39 cellular contexts compared by ENCODE assay signal in genomic region chr13:65026505-65026904, GRCh38.
"Had no signal": no experiment of that assay in that cellular context is flagged by ENCODE, and none has a peak within 500 bp of the region (broad histone marks: within the 10 kb centered on the region; RNA-seq: fewer than 3 reads in every experiment).

No MANE protein-coding gene starts in this region.

- H3K27me3 ChIP-seq: adrenal gland, ascending aorta, body of pancreas, brain microvascular endothelial cell, breast epithelium, cardiac muscle cell had no signal

- H3K27me3 Mint-ChIP-seq: activated naive CD4-positive, alpha-beta T cell treated with anti-CD3 and anti-CD28 coated beads, Interleukin-2, amount 10 ng/mL, durations not matched to agents 7 days and 5 days; activated naive CD4-positive, alpha-beta T cell treated with anti-CD3 and anti-CD28 coated beads, Interleukin-2, amount 50 U/mL, for 24 hours; activated naive CD8-positive, alpha-beta T cell; activated naive CD8-positive, alpha-beta T cell treated with anti-CD3 and anti-CD28 coated beads for 36 hours; activated naive CD8-positive, alpha-beta T cell treated with anti-CD3 and anti-CD28 coated beads, Interleukin-2, amount 10 ng/mL, durations not matched to agents 7 days and 5 days; activated naive CD8-positive, alpha-beta T cell treated with anti-CD3 and anti-CD28 coated beads, Interleukin-2, amount 50 U/mL, for 24 hours; activated T-helper 17 cell treated with anti-CD3 and anti-CD28 coated beads, Interleukin-2, amount 50 U/mL, for 72 hours; brain; central memory CD8-positive, alpha-beta T cell had no signal

- H3K9me3 ChIP-seq: ascending aorta, body of pancreas, breast epithelium had no signal

- H3K4me1 Mint-ChIP-seq: activated naive CD4-positive, alpha-beta T cell treated with anti-CD3 and anti-CD28 coated beads, Interleukin-2, amount 10 ng/mL, durations not matched to agents 7 days and 5 days; activated naive CD4-positive, alpha-beta T cell treated with anti-CD3 and anti-CD28 coated beads, Interleukin-2, amount 50 U/mL, for 24 hours; activated naive CD8-positive, alpha-beta T cell treated with anti-CD3 and anti-CD28 coated beads for 36 hours; activated naive CD8-positive, alpha-beta T cell treated with anti-CD3 and anti-CD28 coated beads, Interleukin-2, amount 10 ng/mL, durations not matched to agents 7 days and 5 days; activated naive CD8-positive, alpha-beta T cell treated with anti-CD3 and anti-CD28 coated beads, Interleukin-2, amount 50 U/mL, for 24 hours; activated T-helper 17 cell treated with anti-CD3 and anti-CD28 coated beads, Interleukin-2, amount 50 U/mL, for 72 hours; brain; central memory CD8-positive, alpha-beta T cell had no signal

- H3K36me3 Mint-ChIP-seq: activated naive CD4-positive, alpha-beta T cell treated with anti-CD3 and anti-CD28 coated beads, Interleukin-2, amount 10 ng/mL, durations not matched to agents 7 days and 5 days; activated naive CD4-positive, alpha-beta T cell treated with anti-CD3 and anti-CD28 coated beads, Interleukin-2, amount 50 U/mL, for 24 hours; activated naive CD8-positive, alpha-beta T cell; activated naive CD8-positive, alpha-beta T cell treated with anti-CD3 and anti-CD28 coated beads for 36 hours; activated naive CD8-positive, alpha-beta T cell treated with anti-CD3 and anti-CD28 coated beads, Interleukin-2, amount 10 ng/mL, durations not matched to agents 7 days and 5 days; brain had no signal

- H3K4me3 Mint-ChIP-seq: activated naive CD4-positive, alpha-beta T cell treated with anti-CD3 and anti-CD28 coated beads for 36 hours; activated naive CD4-positive, alpha-beta T cell treated with anti-CD3 and anti-CD28 coated beads, Interleukin-2, amount 10 ng/mL, durations not matched to agents 7 days and 5 days; activated naive CD4-positive, alpha-beta T cell treated with anti-CD3 and anti-CD28 coated beads, Interleukin-2, amount 50 U/mL, for 24 hours; activated naive CD8-positive, alpha-beta T cell; activated naive CD8-positive, alpha-beta T cell treated with anti-CD3 and anti-CD28 coated beads for 36 hours; activated naive CD8-positive, alpha-beta T cell treated with anti-CD3 and anti-CD28 coated beads, Interleukin-2, amount 10 ng/mL, durations not matched to agents 7 days and 5 days; activated naive CD8-positive, alpha-beta T cell treated with anti-CD3 and anti-CD28 coated beads, Interleukin-2, amount 50 U/mL, for 24 hours; activated T-cell treated with anti-CD3 and anti-CD28 coated beads, Interleukin-2, amount 50 U/mL, for 4 hours; activated T-cell treated with anti-CD3 and anti-CD28 coated beads, Interleukin-2, amount 50 U/mL, for 72 hours; activated T-helper 1 cell treated with anti-CD3 and anti-CD28 coated beads, Interleukin-12 subunit alpha, Interleukin-12 subunit beta, Interleukin-2, Interleukin-4 antibody, amounts not matched to agents 30 ng/mL and 10 ng/mL and 1 ng/mL, durations not matched to agents 14 hours and 24 hours and 36 hours; activated T-helper 17 cell treated with anti-CD3 and anti-CD28 coated beads, Interleukin-2, amount 50 U/mL, for 72 hours; brain; central memory CD8-positive, alpha-beta T cell had no signal

- H3K4me1 ChIP-seq: adrenal gland, ascending aorta, body of pancreas, breast epithelium had no signal

- H3K36me3 ChIP-seq: adrenal gland, ascending aorta, brain microvascular endothelial cell, breast epithelium, cardiac muscle cell had no signal

- FAIRE-seq: astrocyte, bronchial epithelial cell, colon had no signal

- H3K27ac ChIP-seq: adrenal gland, ascending aorta, body of pancreas, brain microvascular endothelial cell, breast epithelium, cardiac muscle cell had no signal

- ATAC-seq: activated naive CD8-positive, alpha-beta T cell treated with anti-CD3 and anti-CD28 coated beads, Interleukin-2, amount 50 U/mL, for 24 hours; activated T-cell treated with anti-CD3 and anti-CD28 coated beads, Interleukin-2, amount 50 U/mL, for 4 hours; activated T-cell treated with anti-CD3 and anti-CD28 coated beads, Interleukin-2, amount 50 U/mL, for 72 hours; activated T-helper 17 cell treated with anti-CD3 and anti-CD28 coated beads, Interleukin-2, amount 50 U/mL, for 72 hours; body of pancreas had no signal

- H3K4me3 ChIP-seq: adrenal gland, ascending aorta, body of pancreas, breast epithelium, cardiac muscle cell had no signal

- DNase-seq: activated effector memory CD4-positive, alpha-beta T cell treated with anti-CD3 and anti-CD28 coated beads, Interleukin-2, amount 50 U/mL, for 16 hours; activated effector memory CD4-positive, alpha-beta T cell treated with Interleukin-2 at 50 U/mL for 16 hours; activated gamma-delta T cell; activated gamma-delta T cell treated with Interleukin-2 at 50 U/mL for 16 hours; activated naive CD4-positive, alpha-beta T cell; activated naive CD4-positive, alpha-beta T cell treated with anti-CD3 and anti-CD28 coated beads for 36 hours; activated naive CD4-positive, alpha-beta T cell treated with anti-CD3 and anti-CD28 coated beads, Interleukin-2, amount 10 ng/mL, durations not matched to agents 7 days and 5 days; activated naive CD4-positive, alpha-beta T cell treated with anti-CD3 and anti-CD28 coated beads, Interleukin-2, amount 50 U/mL, for 16 hours; activated naive CD4-positive, alpha-beta T cell treated with Interleukin-2 at 50 U/mL for 16 hours; activated naive CD8-positive, alpha-beta T cell treated with anti-CD3 and anti-CD28 coated beads for 36 hours; activated naive CD8-positive, alpha-beta T cell treated with anti-CD3 and anti-CD28 coated beads, Interleukin-2, amount 10 ng/mL, durations not matched to agents 7 days and 5 days; activated naive CD8-positive, alpha-beta T cell treated with anti-CD3 and anti-CD28 coated beads, Interleukin-2, amount 50 U/mL, for 24 hours; activated T-cell treated with anti-CD3 and anti-CD28 coated beads, Interleukin-2, amount 50 U/mL, for 4 hours; activated T-cell treated with anti-CD3 and anti-CD28 coated beads, Interleukin-2, amount 50 U/mL, for 48 hours; activated T-cell treated with anti-CD3 and anti-CD28 coated beads, Interleukin-2, amount 50 U/mL, for 72 hours; adrenal gland; amniotic stem cell; amygdala; anterior cingulate cortex; aorta; body of pancreas; brain microvascular endothelial cell; caudate nucleus; central memory CD4-positive, alpha-beta T cell; cerebellar nuclear complex had no signal

- H3K27ac Mint-ChIP-seq: activated naive CD4-positive, alpha-beta T cell treated with anti-CD3 and anti-CD28 coated beads for 36 hours; activated naive CD4-positive, alpha-beta T cell treated with anti-CD3 and anti-CD28 coated beads, Interleukin-2, amount 10 ng/mL, durations not matched to agents 7 days and 5 days; activated naive CD4-positive, alpha-beta T cell treated with anti-CD3 and anti-CD28 coated beads, Interleukin-2, amount 50 U/mL, for 24 hours; activated naive CD4-positive, alpha-beta T cell treated with anti-CD3 and anti-CD28 coated beads, Interleukin-2, amount 50 U/mL, for 72 hours; activated naive CD8-positive, alpha-beta T cell; activated naive CD8-positive, alpha-beta T cell treated with anti-CD3 and anti-CD28 coated beads for 36 hours; activated naive CD8-positive, alpha-beta T cell treated with anti-CD3 and anti-CD28 coated beads, Interleukin-2, amount 10 ng/mL, durations not matched to agents 7 days and 5 days; activated naive CD8-positive, alpha-beta T cell treated with anti-CD3 and anti-CD28 coated beads, Interleukin-2, amount 50 U/mL, for 24 hours; activated T-cell treated with anti-CD3 and anti-CD28 coated beads, Interleukin-2, amount 50 U/mL, for 72 hours; activated T-helper 1 cell treated with anti-CD3 and anti-CD28 coated beads, Interleukin-12 subunit alpha, Interleukin-12 subunit beta, Interleukin-2, Interleukin-4 antibody, amounts not matched to agents 30 ng/mL and 10 ng/mL and 1 ng/mL, durations not matched to agents 14 hours and 24 hours and 36 hours; activated T-helper 17 cell treated with anti-CD3 and anti-CD28 coated beads, Interleukin-2, amount 50 U/mL, for 72 hours; activated T-helper 2 cell treated with anti-CD3 and anti-CD28 coated beads, Interferon-gamma antibody, Interleukin-2, Interleukin-4, amounts not matched to agents 10 μg/mL and 5 μg/mL and 100 μg/mL, durations not matched to agents 14 hours and 24 hours and 36 hours; brain had no signal
